7 cellular contexts compared by ENCODE assay signal in genomic region chr14:30621354-30621953, GRCh38. TPM values are rescaled to one million over a fixed set of nuclear protein-coding genes. Genes with fewer than 3 reads are reported as not detected.
DNase-seq lines count a peak whose midpoint lies in the region; ATAC-seq, FAIRE-seq and TF ChIP-seq lines count a peak whose summit lies in the region.

No MANE protein-coding gene starts in this region.

- no peak overlapping the region for H2AFZ ChIP-seq in GM23338

- no peaks in the 10 kb centered on the region for H3K9me3 ChIP-seq in ES-I3 (ENCODE audit: control insufficient read depth, insufficient read depth, low read length)
- H3K9me3 ChIP-seq in stomach smooth muscle (ENCODE audit: control insufficient read depth in 2 of 2, low read length in 2 of 2), result no peaks in the 10 kb centered on the region

- peaks cover 40% of the 10 kb centered on the region for H3K79me2 ChIP-seq in GM23338 (replicated peaks; ENCODE audit: insufficient read depth)

- H3K4me3 ChIP-seq in GM23338 (peak overlapping the region; percentile 75), bronchial epithelial cell (ENCODE audit: low read depth, low read length) (peak overlapping the region; percentile 51), stomach smooth muscle (ENCODE audit: low read length in 2 of 2) (peak overlapping the region; percentile 97 to 98)

- H3K27ac ChIP-seq in GM23338 (ENCODE audit: low read depth) (peak overlapping the region; percentile 95), stomach smooth muscle (ENCODE audit: low read length) (peak overlapping the region; percentile 72)

- no peaks in the 10 kb centered on the region for H3K9me2 ChIP-seq in GM23338 (ENCODE audit: insufficient read depth)

- DNase-seq in GM23338 (ENCODE audit: low spot score) (peak; percentile 56), NOMO-1 treated with dmso at 0.1 percent for 144 hours (lab: John Stamatoyannopoulos, UW; ENCODE audit: unreplicated experiment) (peak; percentile 18), bronchial epithelial cell (ENCODE audit: low read depth) (peak; percentile 29), left colon (peak; percentile 36 to 41), hippocampal formation (lab: John Stamatoyannopoulos, UW) (no peak)

- FAIRE-seq in bronchial epithelial cell (lab: Jason Lieb, UNC), result no peak

- H3K27me3 Mint-ChIP-seq in GM23338 (ENCODE audit: insufficient read depth, low read depth, poor library complexity), result peaks cover 7% of the 10 kb centered on the region

- ATAC-seq in GM23338 (peak; percentile 33), left colon (peak; percentile 48)

- peaks cover 5% of the 10 kb centered on the region; the same call in 1 of the 2 replicates for H4K20me1 ChIP-seq in GM23338 (replicated peaks; ENCODE audit: insufficient read depth)

- peak overlapping the region; percentile 76 for H3K4me2 ChIP-seq in GM23338

- H3K27me3 ChIP-seq in GM23338 (ENCODE audit: insufficient read depth) (no peaks in the 10 kb centered on the region), bronchial epithelial cell (ENCODE audit: control insufficient read depth, insufficient read depth, low read length) (no peaks in the 10 kb centered on the region), stomach smooth muscle (ENCODE audit: control insufficient read depth in 1 of 2, insufficient read depth in 2 of 2, low read length in 2 of 2) (no peaks in the 10 kb centered on the region)

- peaks cover 3% of the 10 kb centered on the region; the same call in 1 of the 3 replicates for H3K36me3 Mint-ChIP-seq in GM23338 (ENCODE audit: low read depth)

- H3K4me3 Mint-ChIP-seq in GM23338, result peak overlapping the region; percentile 94

- peak overlapping the region; percentile 99 for H3K9ac ChIP-seq in ES-I3 (ENCODE audit: low read depth, low read length)
- H3K9ac ChIP-seq in stomach smooth muscle (ENCODE audit: low read length in 2 of 2), result peak overlapping the region; percentile 97 to 98

- H3K27ac Mint-ChIP-seq in GM23338, result peak overlapping the region; percentile 98

- H3K36me3 ChIP-seq in ES-I3 (ENCODE audit: insufficient read depth, low read length) (no peaks in the 10 kb centered on the region), GM23338 (ENCODE audit: insufficient read depth) (peaks cover 3% of the 10 kb centered on the region; the same call in 1 of the 2 replicates), bronchial epithelial cell (ENCODE audit: control insufficient read depth, insufficient read depth, low read length) (peaks cover 1% of the 10 kb centered on the region), stomach smooth muscle (ENCODE audit: control insufficient read depth in 2 of 2, insufficient read depth in 2 of 2, low read length in 2 of 2) (no peaks in the 10 kb centered on the region)

- no peaks in the 10 kb centered on the region for H3K9me3 Mint-ChIP-seq in GM23338

- peaks cover 9% of the 10 kb centered on the region for H3K4me1 Mint-ChIP-seq in GM23338

- TF ChIP-seq CTCF in GM23338 (conservative IDR thresholded peaks at IDR 0.05; ENCODE audit: low read depth in 2 of 2) (no peak), bronchial epithelial cell (IDR thresholded peaks at IDR 0.05; ENCODE audit: insufficient read depth, low read length, severe bottlenecking) (no peak)

- H3K4me1 ChIP-seq in ES-I3 (ENCODE audit: insufficient read depth, low read length) (no peaks in the 10 kb centered on the region), GM23338 (ENCODE audit: insufficient read depth) (no peaks in the 10 kb centered on the region), stomach smooth muscle (ENCODE audit: control insufficient read depth, insufficient read depth, low read length) (no peaks in the 10 kb centered on the region)

- intact Hi-C loops in left colon (cut with DNase I, micrococcal nuclease), result no loop called here

- H3F3A ChIP-seq in GM23338 (replicated peaks; ENCODE audit: low read depth), result peaks cover 4% of the 10 kb centered on the region; the same call in 1 of the 2 replicates

TF ChIP-seq in GM23338, 12 proteins besides CTCF, POLR2A, EP300 and RAD21 (continues in another document):
- no peak for TF ChIP-seq REST (IDR thresholded peaks at IDR 0.05; ENCODE audit: unreplicated experiment)
- TF ChIP-seq NANOG (IDR thresholded peaks at IDR 0.05; ENCODE audit: borderline replicate concordance), result no peak
- TF ChIP-seq EZH2phosphoT487 (IDR thresholded peaks at IDR 0.05; ENCODE audit: unreplicated experiment), result no peak
- no peak for TF ChIP-seq ZNF462 (CRISPR knock-in tag; IDR thresholded peaks at IDR 0.05)

RNA-seq across cellular contexts. Expression of gene SCFD1, which starts 0.7 kb away (rescaled TPM):
- total RNA-seq in GM23338 (2014; rRNA removed; shearing (Covaris generic)), result 77.6 and 80.2 TPM in 2 replicates
- 99.2 and 110 TPM in 2 replicates for polyA plus RNA-seq in GM23338 (2016; fragmentation: Nextera tagmentation; extraction: Ambion mirVana)
- total RNA-seq in bronchial epithelial cell (101 and 119 TPM in 2 replicates), left colon (10 to 100 TPM; 77.8 to 79.1 TPM)

Comparison
In these comparisons a context has a peak if more than half of its experiments do, and no peak if none do; other contexts are left out.
1. DNase-seq: peak in GM23338 (single experiment), NOMO-1 treated with dmso at 0.1 percent for 144 hours (single experiment), bronchial epithelial cell (single experiment) and left colon (2 of 2); none in hippocampal formation (0 of 2).
2. Peak in every context shown above with its lines, with median percentiles within 50 percentile points of each other: H3K4me3 ChIP-seq.